ENCODE assay signal across 6 cellular contexts in genomic region chr19:48874309-48875135, GRCh38. TPM values are rescaled to one million over a fixed set of nuclear protein-coding genes. Genes with fewer than 3 reads are reported as not detected.
A peak's percentile ranks its signal among the peaks of the same experiment; 100 is the strongest.
DNase-seq lines count a peak whose midpoint lies in the region; ATAC-seq, FAIRE-seq and TF ChIP-seq lines count a peak whose summit lies in the region.

No MANE protein-coding gene starts in this region.

- intact Hi-C loops in OCI-LY7 (cut with micrococcal nuclease; ENCODE audit: unreplicated experiment): no loop called here

- H3K79me2 ChIP-seq in OCI-LY7 (ENCODE audit: insufficient read depth, low read depth, low read length): peaks cover 30% of the 10 kb centered on the region

- POLR2A ChIA-PET in OCI-LY7 (lab: Charles Lee): interaction anchor here (1.2 to 1.7 kb wide), 2 partner anchors 44 to 79 kb away, joined by 3 read pairs; no protein-coding TSS in a partner anchor

- H3K9me2 ChIP-seq in OCI-LY7 (ENCODE audit: insufficient read depth, low read length): no peaks in the 10 kb centered on the region

- H3K4me3 ChIP-seq in OCI-LY7 (ENCODE audit: low read depth, low read length, poor library complexity, severe bottlenecking): peak overlapping the region; percentile 84
- H3K4me3 ChIP-seq in epithelial cell of esophagus (ENCODE audit: low read length): peak overlapping the region; percentile 73
- peak overlapping the region; percentile 73 to 100 (median 76) for H3K4me3 ChIP-seq in skin epidermis

- ATAC-seq in GM18873 (IDR thresholded peaks at IDR 0.05; ENCODE audit: low FRiP score, unreplicated experiment): no peak

- H3K27ac ChIP-seq in OCI-LY7 (ENCODE audit: low read depth, low read length, poor library complexity, severe bottlenecking): peak overlapping the region; percentile 99
- H3K27ac ChIP-seq in skin epidermis: peak overlapping the region in 20 of 21 experiments; percentile 95 to 100 (median 99)

- TF ChIP-seq CTCF in OCI-LY7 (conservative IDR thresholded peaks at IDR 0.05; ENCODE audit: low read length) (no peak), epithelial cell of esophagus (IDR thresholded peaks at IDR 0.05; ENCODE audit: insufficient read depth, low read depth, low read length, missing control alignments) (no peak)

- in situ Hi-C loops in G401 (cut with HindIII; ENCODE audit: low sequenced_read_pairs): no loop called here

- TF ChIP-seq POLR2A in GM12891 (IDR thresholded peaks at IDR 0.05; ENCODE audit: low read depth, low read length): no peak

- peaks cover 8% of the 10 kb centered on the region; the same call in 1 of the 2 replicates for H3K9me3 ChIP-seq in OCI-LY7 (ENCODE audit: low read length)

- no peak for FAIRE-seq in GM12891 (lab: Jason Lieb, UNC)

- CTCF ChIA-PET in OCI-LY7 (lab: Charles Lee; ENCODE audit: unreplicated experiment): no interaction called here

- no TSS peak for BruUV-seq in OCI-LY7 (replicated peaks; lab: Mats Ljungman, UMichigan)

- peaks cover 9% of the 10 kb centered on the region for H4K20me1 ChIP-seq in OCI-LY7 (ENCODE audit: insufficient read depth, low read length)

- peaks cover 58% of the 10 kb centered on the region for H3K4me1 ChIP-seq in OCI-LY7 (ENCODE audit: insufficient read depth, low read length, poor library complexity, severe bottlenecking)

- peaks cover 47% of the 10 kb centered on the region for H3K36me3 ChIP-seq in OCI-LY7 (ENCODE audit: insufficient read depth, low read length)

- no peak overlapping the region for H2AFZ ChIP-seq in OCI-LY7 (ENCODE audit: low read length)

- H3K4me2 ChIP-seq in OCI-LY7 (ENCODE audit: low read length): peak overlapping the region; percentile 99

- peak; percentile 46 for DNase-seq in G401 (ENCODE audit: low spot score)
- no peak for DNase-seq in OCI-LY7 (ENCODE audit: low spot score)
- DNase-seq in epithelial cell of esophagus (ENCODE audit: low read depth): peak; percentile 69
- DNase-seq in GM12891 (ENCODE audit: insufficient read length, low spot score): no peak

TF ChIP-seq in GM12891, 5 proteins besides CTCF, POLR2A, EP300 and RAD21:
- no peak for TF ChIP-seq TAF1 (IDR thresholded peaks at IDR 0.05; ENCODE audit: low read depth, low read length)
- no peak for TF ChIP-seq SPI1 (IDR thresholded peaks at IDR 0.05; ENCODE audit: low read depth, low read length)
- TF ChIP-seq POU2F2 (IDR thresholded peaks at IDR 0.05; ENCODE audit: low read depth, low read length): no peak
- TF ChIP-seq PAX5 (IDR thresholded peaks at IDR 0.05; ENCODE audit: insufficient read depth, low read length, severe bottlenecking): no peak
- TF ChIP-seq POLR2AphosphoS5 (IDR thresholded peaks at IDR 0.05; ENCODE audit: low read depth, low read length): no peak; the same call in 1 of the 2 replicates

RNA-seq across cellular contexts. Expression of gene PPP1R15A, which starts 2.3 kb away (rescaled TPM):
- 44.0 and 58.7 TPM in 2 replicates for total RNA-seq in G401 (2014; rRNA removed; shearing (Covaris generic))
- total RNA-seq in OCI-LY7 (2014; rRNA removed; shearing (Covaris generic)): 31.5 and 31.7 TPM in 2 replicates
- total RNA-seq in OCI-LY7 (2022): 23.4 and 23.8 TPM in 2 replicates
- 72.6 TPM for polyA plus RNA-seq in GM12891 (2012; ENCODE audit: low read depth, missing spikeins)

RNA-seq across cellular contexts. Expression of gene PLEKHA4, which starts 6.1 kb away (rescaled TPM):
- 12.4 and 20.4 TPM in 2 replicates for total RNA-seq in G401 (2014; rRNA removed; shearing (Covaris generic))
- total RNA-seq in OCI-LY7 (2014; rRNA removed; shearing (Covaris generic)): 4.7 and 8.4 TPM in 2 replicates
- 8.1 and 8.8 TPM in 2 replicates for total RNA-seq in OCI-LY7 (2022)
- 9.8 TPM for polyA plus RNA-seq in GM12891 (2012; ENCODE audit: low read depth, missing spikeins)

RNA-seq across cellular contexts. Expression of gene TULP2, which starts 24.0 kb away (rescaled TPM):
- total RNA-seq in G401 (2014; rRNA removed; shearing (Covaris generic)): not detected in 2 replicates
- 0.47 TPM in 1 of 2 replicates, not detected in the other for total RNA-seq in OCI-LY7 (2014; rRNA removed; shearing (Covaris generic))
- 1.6 and 2.9 TPM in 2 replicates for total RNA-seq in OCI-LY7 (2022)
- 0.35 TPM for polyA plus RNA-seq in GM12891 (2012; ENCODE audit: low read depth, missing spikeins)

RNA-seq across cellular contexts. Expression of gene NUCB1, which starts 25.6 kb away (rescaled TPM):
- 201 and 252 TPM in 2 replicates for total RNA-seq in G401 (2014; rRNA removed; shearing (Covaris generic))
- total RNA-seq in OCI-LY7 (2014; rRNA removed; shearing (Covaris generic)): 72.6 and 88.7 TPM in 2 replicates
- total RNA-seq in OCI-LY7 (2022): 73.6 and 85.3 TPM in 2 replicates
- 106 TPM for polyA plus RNA-seq in GM12891 (2012; ENCODE audit: low read depth, missing spikeins)

RNA-seq across cellular contexts. Expression of gene HSD17B14, which starts 38.2 kb away (rescaled TPM):
- 62.8 and 69.0 TPM in 2 replicates for total RNA-seq in G401 (2014; rRNA removed; shearing (Covaris generic))
- total RNA-seq in OCI-LY7 (2014; rRNA removed; shearing (Covaris generic)): 4.5 and 4.9 TPM in 2 replicates
- total RNA-seq in OCI-LY7 (2022): 1.8 and 3.2 TPM in 2 replicates
- 8.2 TPM for polyA plus RNA-seq in GM12891 (2012; ENCODE audit: low read depth, missing spikeins)

Comparison
In these comparisons a context has a peak if more than half of its experiments do, and no peak if none do; other contexts are left out.
1. DNase-seq: peak in G401 (single experiment) and epithelial cell of esophagus (single experiment); none in OCI-LY7 (single experiment) and GM12891 (single experiment).
2. Peak in every context shown above with its lines, with median percentiles within 50 percentile points of each other: H3K4me3 ChIP-seq.